ENCODE assay signal across 8 cellular contexts in the genomic region with DNA sequence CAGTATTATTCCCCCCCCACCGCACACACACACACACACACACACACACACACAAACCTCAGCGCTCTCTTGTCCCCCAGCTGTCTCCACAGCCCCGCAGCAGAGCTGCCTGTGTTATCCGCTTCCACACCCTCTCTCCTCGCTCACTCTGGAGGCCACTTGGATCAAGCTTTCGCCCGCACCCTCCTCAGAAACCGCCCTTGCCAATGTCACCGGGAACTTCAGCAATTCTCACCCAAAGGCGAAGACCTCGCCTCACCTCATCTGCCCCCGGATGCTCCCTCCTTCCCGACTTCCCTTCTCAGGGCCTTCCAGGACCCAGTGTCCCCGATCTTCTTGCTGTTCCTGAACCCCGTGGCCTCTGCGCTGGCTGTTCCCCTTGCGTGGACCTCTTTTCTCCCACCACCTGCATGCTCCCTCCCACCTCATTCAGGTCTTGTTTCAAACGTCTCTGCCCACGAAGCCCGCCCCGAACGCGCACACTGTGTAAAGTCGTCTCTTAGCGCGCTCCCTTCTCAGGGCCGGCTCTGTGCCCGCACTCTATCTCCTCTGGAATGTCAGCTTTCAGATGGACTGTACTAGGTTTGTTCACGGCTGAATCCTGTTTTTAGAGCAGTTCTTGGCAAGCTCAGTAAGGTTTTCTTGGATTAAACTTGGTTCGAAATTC. TPM values are rescaled to one million over a fixed set of nuclear protein-coding genes. Genes with fewer than 3 reads are reported as not detected.
DNase-seq lines count a peak whose midpoint lies in the region; ATAC-seq and TF ChIP-seq lines count a peak whose summit lies in the region.

No MANE protein-coding gene starts in this region.

- WGBS in hepatocyte (ENCODE audit: low lambda C conversion rate, missing lambda C conversion rate), result 4% methylated on average over 30 of the region's 30 CpGs

- H3K27ac ChIP-seq in hepatocyte, result peak overlapping the region; percentile 45

- TF ChIP-seq CTCF in HFF-Myc (IDR thresholded peaks at IDR 0.05; ENCODE audit: low read depth, low read length, missing control alignments), result no peak
- TF ChIP-seq CTCF in hepatocyte (IDR thresholded peaks at IDR 0.05; ENCODE audit: poor library complexity), result no peak

- peaks cover 3% of the 10 kb centered on the region for H3K36me3 Mint-ChIP-seq in activated T-helper 1 cell treated with anti-CD3 and anti-CD28 coated beads, Interleukin-12 subunit alpha, Interleukin-12 subunit beta, Interleukin-2, Interleukin-4 antibody, amounts not matched to agents 30 ng/mL and 10 ng/mL and 1 ng/mL, durations not matched to agents 14 hours and 24 hours and 36 hours (ENCODE audit: low read depth)

- H3K9me3 ChIP-seq in hepatocyte (ENCODE audit: low read depth), result no peaks in the 10 kb centered on the region

- intact Hi-C loops in activated T-helper 1 cell treated with anti-CD3 and anti-CD28 coated beads, Interleukin-12 subunit alpha, Interleukin-12 subunit beta, Interleukin-2, Interleukin-4 antibody, amounts not matched to agents 30 ng/mL and 10 ng/mL and 1 ng/mL, durations not matched to agents 14 hours and 24 hours and 36 hours (cut with micrococcal nuclease), result loop anchor here (2.0 to 5.0 kb wide), 3 partner anchors 33 to 45 kb away; partner anchors contain the start of gene RACK1

- H4K20me1 ChIP-seq in hepatocyte (ENCODE audit: insufficient read depth, poor library complexity, severe bottlenecking), result no peaks in the 10 kb centered on the region

- H2AFZ ChIP-seq in hepatocyte, result peak overlapping the region; percentile 22

- H3K27me3 Mint-ChIP-seq in activated T-helper 1 cell treated with anti-CD3 and anti-CD28 coated beads, Interleukin-12 subunit alpha, Interleukin-12 subunit beta, Interleukin-2, Interleukin-4 antibody, amounts not matched to agents 30 ng/mL and 10 ng/mL and 1 ng/mL, durations not matched to agents 14 hours and 24 hours and 36 hours (ENCODE audit: insufficient read depth), result peaks cover 39% of the 10 kb centered on the region

- H3K27ac Mint-ChIP-seq in activated T-helper 1 cell treated with anti-CD3 and anti-CD28 coated beads, Interleukin-12 subunit alpha, Interleukin-12 subunit beta, Interleukin-2, Interleukin-4 antibody, amounts not matched to agents 30 ng/mL and 10 ng/mL and 1 ng/mL, durations not matched to agents 14 hours and 24 hours and 36 hours, result peak overlapping the region; percentile 50

- H3K4me3 ChIP-seq in HFF-Myc (replicated peaks; ENCODE audit: low read depth, low read length) (peak overlapping the region; percentile 64), hepatocyte (peak overlapping the region; percentile 53)

- peak overlapping the region; percentile 89 for H3K4me3 Mint-ChIP-seq in activated T-helper 1 cell treated with anti-CD3 and anti-CD28 coated beads, Interleukin-12 subunit alpha, Interleukin-12 subunit beta, Interleukin-2, Interleukin-4 antibody, amounts not matched to agents 30 ng/mL and 10 ng/mL and 1 ng/mL, durations not matched to agents 14 hours and 24 hours and 36 hours

- H3K36me3 ChIP-seq in hepatocyte (replicated peaks; ENCODE audit: insufficient read depth, low read depth), result no peaks in the 10 kb centered on the region

- DNase-seq in HFF-Myc (ENCODE audit: extremely low read depth, low read depth) (no peak), hepatocyte (ENCODE audit: low spot score) (peak; percentile 45), NCI-H2107 treated with DMSO at 0.1 percent for 48 hours (lab: John Stamatoyannopoulos, UW; ENCODE audit: unreplicated experiment) (no peak), T-helper 9 cell (no peak)
- DNase-seq in activated T-helper 1 cell treated with anti-CD3 and anti-CD28 coated beads, Interleukin-12 subunit alpha, Interleukin-12 subunit beta, Interleukin-2, Interleukin-4 antibody, amounts not matched to agents 30 ng/mL and 10 ng/mL and 1 ng/mL, durations not matched to agents 14 hours and 24 hours and 36 hours (ENCODE audit: low spot score), result no peak
- DNase-seq in stimulated activated CD4-positive, alpha-beta T cell treated with anti-CD3 and anti-CD28 coated beads, Interleukin-4, amount 100 ng/mL, for 24 hours, result peak; percentile 35

- no peaks in the 10 kb centered on the region for H3K79me2 ChIP-seq in hepatocyte

- H3K4me1 Mint-ChIP-seq in activated T-helper 1 cell treated with anti-CD3 and anti-CD28 coated beads, Interleukin-12 subunit alpha, Interleukin-12 subunit beta, Interleukin-2, Interleukin-4 antibody, amounts not matched to agents 30 ng/mL and 10 ng/mL and 1 ng/mL, durations not matched to agents 14 hours and 24 hours and 36 hours (ENCODE audit: low read depth), result peaks cover 34% of the 10 kb centered on the region

- H3K4me2 ChIP-seq in hepatocyte, result peak overlapping the region; percentile 100

- H3K9me3 Mint-ChIP-seq in activated T-helper 1 cell treated with anti-CD3 and anti-CD28 coated beads, Interleukin-12 subunit alpha, Interleukin-12 subunit beta, Interleukin-2, Interleukin-4 antibody, amounts not matched to agents 30 ng/mL and 10 ng/mL and 1 ng/mL, durations not matched to agents 14 hours and 24 hours and 36 hours, result no peaks in the 10 kb centered on the region

- ATAC-seq in HG02852 (IDR thresholded peaks at IDR 0.05; ENCODE audit: unreplicated experiment), result no peak
- no peak for ATAC-seq in HG02840 (IDR thresholded peaks at IDR 0.05; ENCODE audit: low FRiP score, unreplicated experiment)

- no peaks in the 10 kb centered on the region for H3K9me2 ChIP-seq in hepatocyte (replicated peaks; ENCODE audit: insufficient read depth)

- H3K4me1 ChIP-seq in hepatocyte (ENCODE audit: insufficient read depth), result peaks cover 20% of the 10 kb centered on the region

- H3K27me3 ChIP-seq in hepatocyte, result peaks cover 25% of the 10 kb centered on the region

RNA-seq across cellular contexts. Expression of gene TRIM7, which starts 0.9 kb away (rescaled TPM):
- total RNA-seq in activated T-helper 1 cell treated with anti-CD3 and anti-CD28 coated beads, Interleukin-12 subunit alpha, Interleukin-12 subunit beta, Interleukin-2, Interleukin-4 antibody, amounts not matched to agents 30 ng/mL and 10 ng/mL and 1 ng/mL, durations not matched to agents 14 hours and 24 hours and 36 hours, result 1.5 and 1.8 TPM in 2 replicates
- total RNA-seq in hepatocyte, result not detected in 2 replicates
- polyA plus RNA-seq in hepatocyte, result 0.35 TPM in 1 of 2 replicates, not detected in the other

RNA-seq across cellular contexts. Expression of gene TRIM41, which starts 17.2 kb away (rescaled TPM):
- total RNA-seq in activated T-helper 1 cell treated with anti-CD3 and anti-CD28 coated beads, Interleukin-12 subunit alpha, Interleukin-12 subunit beta, Interleukin-2, Interleukin-4 antibody, amounts not matched to agents 30 ng/mL and 10 ng/mL and 1 ng/mL, durations not matched to agents 14 hours and 24 hours and 36 hours, result 31.8 and 34.8 TPM in 2 replicates
- 11.9 and 14.9 TPM in 2 replicates for total RNA-seq in hepatocyte
- polyA plus RNA-seq in hepatocyte, result 1.7 and 2.0 TPM in 2 replicates

RNA-seq across cellular contexts. Expression of gene RACK1, which starts 37.8 kb away (rescaled TPM):
- 2,098 and 2,121 TPM in 2 replicates for total RNA-seq in activated T-helper 1 cell treated with anti-CD3 and anti-CD28 coated beads, Interleukin-12 subunit alpha, Interleukin-12 subunit beta, Interleukin-2, Interleukin-4 antibody, amounts not matched to agents 30 ng/mL and 10 ng/mL and 1 ng/mL, durations not matched to agents 14 hours and 24 hours and 36 hours
- total RNA-seq in hepatocyte, result 2,199 and 2,553 TPM in 2 replicates
- 680 TPM in 2 replicates for polyA plus RNA-seq in hepatocyte

RNA-seq across cellular contexts. Expression of gene TRIM52, which starts 55.1 kb away (rescaled TPM):
- total RNA-seq in activated T-helper 1 cell treated with anti-CD3 and anti-CD28 coated beads, Interleukin-12 subunit alpha, Interleukin-12 subunit beta, Interleukin-2, Interleukin-4 antibody, amounts not matched to agents 30 ng/mL and 10 ng/mL and 1 ng/mL, durations not matched to agents 14 hours and 24 hours and 36 hours, result 15.3 and 17.1 TPM in 2 replicates
- total RNA-seq in hepatocyte, result 6.1 and 13.2 TPM in 2 replicates
- polyA plus RNA-seq in hepatocyte, result 6.5 and 9.9 TPM in 2 replicates

RNA-seq across cellular contexts. Expression of gene OR2V2, which starts 58.5 kb away (rescaled TPM):
- total RNA-seq in activated T-helper 1 cell treated with anti-CD3 and anti-CD28 coated beads, Interleukin-12 subunit alpha, Interleukin-12 subunit beta, Interleukin-2, Interleukin-4 antibody, amounts not matched to agents 30 ng/mL and 10 ng/mL and 1 ng/mL, durations not matched to agents 14 hours and 24 hours and 36 hours, result not detected in 2 replicates
- not detected in 2 replicates for total RNA-seq in hepatocyte
- not detected in 2 replicates for polyA plus RNA-seq in hepatocyte

Comparison
In these comparisons a context has a peak if more than half of its experiments do, and no peak if none do; other contexts are left out.
1. DNase-seq: peak in hepatocyte (single experiment) and stimulated activated CD4-positive, alpha-beta T cell treated with anti-CD3 and anti-CD28 coated beads, Interleukin-4, amount 100 ng/mL, for 24 hours (single experiment); none in HFF-Myc (single experiment), activated T-helper 1 cell treated with anti-CD3 and anti-CD28 coated beads, Interleukin-12 subunit alpha, Interleukin-12 subunit beta, Interleukin-2, Interleukin-4 antibody, amounts not matched to agents 30 ng/mL and 10 ng/mL and 1 ng/mL, durations not matched to agents 14 hours and 24 hours and 36 hours (single experiment), NCI-H2107 treated with DMSO at 0.1 percent for 48 hours (single experiment) and T-helper 9 cell (single experiment).